In genomic region chr14:37583358-37584210, GRCh38 we compare ENCODE assay signal across 1 cellular context.
TF ChIP-seq lines count a peak whose summit lies in the region.

No MANE protein-coding gene starts in this region.

TF ChIP-seq in HepG2, 621 proteins besides CTCF, POLR2A, EP300 and RAD21 (continued from another document and continues in another):
- TF ChIP-seq ZBTB4 (CRISPR knock-in tag; IDR thresholded peaks at IDR 0.05; ENCODE audit: borderline replicate concordance) (no peak; the same call in 1 of the 2 replicates), HNRNPUL1 (IDR thresholded peaks at IDR 0.05; ENCODE audit: low read depth, low read length) (no peak), GRHL1 (CRISPR knock-in tag; conservative IDR thresholded peaks at IDR 0.05) (no peak), HMGXB3 (CRISPR knock-in tag; IDR thresholded peaks at IDR 0.05; ENCODE audit: borderline replicate concordance) (no peak), SMARCC2 (IDR thresholded peaks at IDR 0.05) (no peak), HCFC1 (IDR thresholded peaks at IDR 0.05; ENCODE audit: low read depth, low read length) (no peak), MTF1 (CRISPR knock-in tag; IDR thresholded peaks at IDR 0.05) (no peak), MIER2 (CRISPR knock-in tag; IDR thresholded peaks at IDR 0.05) (no peak), MTERF4 (CRISPR knock-in tag; IDR thresholded peaks at IDR 0.05) (no peak), ZGPAT (CRISPR knock-in tag; IDR thresholded peaks at IDR 0.05) (peak; percentile 41; the same call in 1 of the 2 replicates), SP1 (IDR thresholded peaks at IDR 0.05) (no peak), SP1 (CRISPR knock-in tag; IDR thresholded peaks at IDR 0.05) (0 out of 2 replicates have a peak, but pooled peaks have one; percentile 17), PHF5A (CRISPR knock-in tag; IDR thresholded peaks at IDR 0.05; ENCODE audit: low read depth, unreplicated experiment) (peak; percentile 36), ZNF225 (CRISPR knock-in tag; IDR thresholded peaks at IDR 0.05) (no peak), REPIN1 (CRISPR knock-in tag; IDR thresholded peaks at IDR 0.05; ENCODE audit: borderline replicate concordance, low read depth) (peak; percentile 23; the same call in 1 of the 2 replicates), CSRNP2 (CRISPR knock-in tag; conservative IDR thresholded peaks at IDR 0.05; ENCODE audit: low read depth) (no peak), ZNF710 (CRISPR knock-in tag; IDR thresholded peaks at IDR 0.05; ENCODE audit: borderline replicate concordance) (0 out of 2 replicates have a peak, but pooled peaks have one; percentile 55), ZSCAN29 (CRISPR knock-in tag; conservative IDR thresholded peaks at IDR 0.05) (no peak), BCL3 (CRISPR knock-in tag; IDR thresholded peaks at IDR 0.05) (no peak; the same call in 1 of the 2 replicates), MBD4 (IDR thresholded peaks at IDR 0.05; ENCODE audit: borderline replicate concordance, low read length) (no peak), ZEB1 (IDR thresholded peaks at IDR 0.05; ENCODE audit: insufficient replicate concordance, low read depth) (no peak), POGK (CRISPR knock-in tag; conservative IDR thresholded peaks at IDR 0.05) (0 out of 2 replicates have a peak, but pooled peaks have one; percentile 44), CENPT (CRISPR knock-in tag; IDR thresholded peaks at IDR 0.05; ENCODE audit: low read depth) (no peak), ZXDC (CRISPR knock-in tag; IDR thresholded peaks at IDR 0.05) (no peak)
